Comparison of ENCODE assay signal across 12 cellular contexts in the genomic region with DNA sequence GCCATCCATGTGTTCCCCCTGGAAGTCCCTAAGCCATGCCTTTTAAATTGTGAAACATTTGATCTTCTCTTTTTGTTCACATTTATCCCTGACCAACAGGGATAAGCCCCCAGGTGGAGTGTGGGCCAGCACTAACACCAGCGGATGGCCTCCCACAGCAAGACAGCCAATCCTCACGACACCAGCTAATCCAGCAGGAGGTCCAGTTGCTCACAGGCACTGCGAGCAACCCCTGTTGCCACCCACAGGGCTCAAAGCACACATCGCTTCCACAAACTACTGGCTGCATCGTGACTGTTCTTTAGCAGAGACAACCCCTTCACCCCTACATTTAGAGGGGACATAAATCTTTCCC. TPM values are rescaled to one million over a fixed set of nuclear protein-coding genes. Genes with fewer than 3 reads are reported as not detected.
DNase-seq lines count a peak whose midpoint lies in the region; ATAC-seq, FAIRE-seq and TF ChIP-seq lines count a peak whose summit lies in the region.
"Had no signal": no experiment of that assay in that cellular context is flagged by ENCODE, and none has a peak within 500 bp of the region (broad histone marks: within the 10 kb centered on the region; RNA-seq: fewer than 3 reads in every experiment).

No MANE protein-coding gene starts in this region.

- WGBS in K562 (ENCODE audit: insufficient coverage, low coverage, missing lambda C conversion rate) = 88% methylated on average over 4 of the region's 5 CpGs

- H3F3A ChIP-seq in MM.1S (ENCODE audit: insufficient read depth, low read length) (no peaks in the 10 kb centered on the region), neural cell (ENCODE audit: insufficient read depth, low read length, poor library complexity, severe bottlenecking) (no peaks in the 10 kb centered on the region)

- H3K27ac ChIP-seq in MM.1S (ENCODE audit: low read length) (no peak overlapping the region), K562 (ENCODE audit: extremely low read depth, low read depth, low read length) (no peak overlapping the region), neural cell (ENCODE audit: low read length) (no peak overlapping the region), Peyer's patch (peak overlapping the region in 2 of 4 donors; percentile 96 to 97)

- no peaks in the 10 kb centered on the region for H3K27me3 ChIP-seq in GM06990 (replicated peaks; ENCODE audit: control insufficient read depth, insufficient read depth, low read length)
- no peaks in the 10 kb centered on the region for H3K27me3 ChIP-seq in MM.1S (replicated peaks; ENCODE audit: insufficient read depth, low read length)
- no peaks in the 10 kb centered on the region for H3K27me3 ChIP-seq in K562 (ENCODE audit: control insufficient read depth in 2 of 2, insufficient read depth in 2 of 2, low read length in 2 of 2)
- H3K27me3 ChIP-seq in neural cell (ENCODE audit: insufficient read depth, low read depth, low read length) = no peaks in the 10 kb centered on the region
- H3K27me3 ChIP-seq in Peyer's patch = no peaks in the 10 kb centered on the region

- H3K4me1 Mint-ChIP-seq in glutamatergic neuron (ENCODE audit: low read depth, unreplicated experiment) (peaks cover 21% of the 10 kb centered on the region), CD14-positive monocyte (peaks cover 36% of the 10 kb centered on the region)

- CTCF ChIA-PET in K562 (lab: Yijun Ruan, JAX; ENCODE audit: low intra/inter-chr PET ratio) = no interaction called here

- POLR2A ChIA-PET in K562 (lab: Yijun Ruan, JAX) = interaction anchor here (1.7 to 3.6 kb wide), 2 partner anchors 9 to 14 kb away, joined by 5 to 20 read pairs; no protein-coding TSS in a partner anchor

- H3K9ac ChIP-seq in MM.1S (ENCODE audit: low read length) (no peak overlapping the region), K562 (ENCODE audit: insufficient read depth in 1 of 2, low read depth in 2 of 2, low read length in 2 of 2) (peak overlapping the region in 1 of 2 experiments; percentile 61; a peak in 1 of 4 replicates), neural cell (ENCODE audit: low read length) (no peak overlapping the region)

- TF ChIP-seq EP300 in K562 (IDR thresholded peaks at IDR 0.05; ENCODE audit: low read length) = no peak
- TF ChIP-seq EP300 in neural cell (conservative IDR thresholded peaks at IDR 0.05; ENCODE audit: poor library complexity, severe bottlenecking) = no peak

- no peak for ATAC-seq in K562
- no peak for ATAC-seq in HG02840 (IDR thresholded peaks at IDR 0.05; ENCODE audit: low FRiP score, unreplicated experiment)

- H2AFZ ChIP-seq in MM.1S (ENCODE audit: low read length) (no peak overlapping the region), K562 (ENCODE audit: low read depth, low read length) (no peak overlapping the region), neural cell (ENCODE audit: low read depth, low read length) (no peak overlapping the region)

- BruUV-seq in K562 (replicated peaks; lab: Mats Ljungman, UMichigan) = TSS peak; percentile 38

- TF ChIP-seq CTCF in GM06990 (IDR thresholded peaks at IDR 0.05; ENCODE audit: insufficient read depth, low read length, poor library complexity, severe bottlenecking) (no peak), MM.1S (IDR thresholded peaks at IDR 0.05; ENCODE audit: low read length) (no peak), K562 (IDR thresholded peaks at IDR 0.05 in 2 of 3, conservative IDR thresholded peaks at IDR 0.05 in 1 of 3; ENCODE audit: insufficient read depth in 2 of 3, low read depth in 1 of 3, low read length in 3 of 3) (no peak), neural cell (IDR thresholded peaks at IDR 0.05; ENCODE audit: poor library complexity, severe bottlenecking) (no peak), glutamatergic neuron (IDR thresholded peaks at IDR 0.05; ENCODE audit: partially characterized antibody, unreplicated experiment) (no peak), Peyer's patch (IDR thresholded peaks at IDR 0.05) (no peak), CD14-positive monocyte (IDR thresholded peaks at IDR 0.05) (no peak)

- FAIRE-seq in K562 (lab: Jason Lieb, UNC) = no peak

- H3K9me2 ChIP-seq in MM.1S (replicated peaks; ENCODE audit: insufficient read depth, low read length) (no peaks in the 10 kb centered on the region), neural cell (ENCODE audit: insufficient read depth, low read length) (no peaks in the 10 kb centered on the region)

- H4K20me1 ChIP-seq in MM.1S (ENCODE audit: insufficient read depth, low read length) (no peaks in the 10 kb centered on the region), K562 (replicated peaks; ENCODE audit: control insufficient read depth, insufficient read depth, low read length) (no peaks in the 10 kb centered on the region; the same call in 1 of the 2 replicates), neural cell (ENCODE audit: insufficient read depth) (no peaks in the 10 kb centered on the region)

- in situ Hi-C loops in K562 (cut with MboI) = loop anchor here (10.0 to 25.0 kb wide), 2 partner anchors 345 to 718 kb away; no protein-coding TSS in a partner anchor

- H3K4me1 ChIP-seq in MM.1S (ENCODE audit: low read length) (peaks cover 16% of the 10 kb centered on the region; the same call in 1 of the 2 replicates), K562 (replicated peaks in 1 of 2; ENCODE audit: control insufficient read depth in 2 of 2, insufficient read depth in 2 of 2, low read length in 2 of 2) (peaks cover 18 to 31% of the 10 kb centered on the region in 2 experiments; a peak in 4 of 5 replicates), Peyer's patch (peaks cover 0 to 39% (median 11%) of the 10 kb centered on the region in 4 donors)

- intact Hi-C loops in K562 (cut with micrococcal nuclease) = loop anchor here (5.0 kb wide), 3 partner anchors 97 to 438 kb away; partner anchors contain the start of genes APOA5 and CEP164
- intact Hi-C loops in CD14-positive monocyte (cut with micrococcal nuclease) = loop anchor here (5.0 to 10.0 kb wide), 5 partner anchors 48 to 458 kb away; partner anchors contain the start of genes BUD13 (in 1 of the 2) and ZPR1 (in 1 of the 2)

- no peak for TF ChIP-seq POLR2A in K562 (conservative IDR thresholded peaks at IDR 0.05)
- TF ChIP-seq POLR2A in Peyer's patch (IDR thresholded peaks at IDR 0.05) = no peak

- H3K27me3 Mint-ChIP-seq in glutamatergic neuron (ENCODE audit: unreplicated experiment) = peaks cover 8% of the 10 kb centered on the region
- no peaks in the 10 kb centered on the region for H3K27me3 Mint-ChIP-seq in CD14-positive monocyte (ENCODE audit: low read depth in 3 of 3)

- H3K36me3 Mint-ChIP-seq in glutamatergic neuron (ENCODE audit: unreplicated experiment) (no peaks in the 10 kb centered on the region), CD14-positive monocyte (peaks cover 47 to 53% of the 10 kb centered on the region in 2 donors)

- H3K9me3 ChIP-seq in MM.1S (replicated peaks; ENCODE audit: insufficient read depth, low read length) (no peaks in the 10 kb centered on the region), K562 (replicated peaks; ENCODE audit: control insufficient read depth, insufficient read depth, low read depth, low read length) (no peaks in the 10 kb centered on the region), neural cell (ENCODE audit: low read length) (no peaks in the 10 kb centered on the region), Peyer's patch (no peaks in the 10 kb centered on the region)

- TF ChIP-seq RAD21 in K562 (CRISPR knock-in tag; conservative IDR thresholded peaks at IDR 0.05 in 1 of 2, IDR thresholded peaks at IDR 0.05 in 1 of 2) = no peak
- no peak for TF ChIP-seq RAD21 in neural cell (conservative IDR thresholded peaks at IDR 0.05)

- H3K4me2 ChIP-seq in MM.1S (ENCODE audit: low read depth, low read length) (peak overlapping the region; percentile 93; the same call in 1 of the 2 replicates), K562 (ENCODE audit: insufficient read depth, low read length) (no peak overlapping the region), neural cell (ENCODE audit: low read length) (no peak overlapping the region)

- H3K79me2 ChIP-seq in MM.1S (ENCODE audit: low read length) = peaks cover 32% of the 10 kb centered on the region
- H3K79me2 ChIP-seq in K562 (ENCODE audit: control insufficient read depth, insufficient read depth, low read length) = peaks cover 45% of the 10 kb centered on the region
- peaks cover 42% of the 10 kb centered on the region for H3K79me2 ChIP-seq in neural cell (replicated peaks; ENCODE audit: insufficient read depth, low read length)

- H3K4me3 Mint-ChIP-seq in glutamatergic neuron (ENCODE audit: unreplicated experiment) = no peak overlapping the region
- peak overlapping the region in 1 of 2 donors; percentile 37 for H3K4me3 Mint-ChIP-seq in CD14-positive monocyte

- H3K36me3 ChIP-seq in GM06990 (ENCODE audit: control insufficient read depth, insufficient read depth, low read length) = peaks cover 15% of the 10 kb centered on the region
- H3K36me3 ChIP-seq in MM.1S (replicated peaks; ENCODE audit: insufficient read depth, low read length) = peaks cover 3% of the 10 kb centered on the region; the same call in 1 of the 2 replicates
- H3K36me3 ChIP-seq in K562 (ENCODE audit: control insufficient read depth, insufficient read depth, low read length) = peaks cover 46% of the 10 kb centered on the region
- no peaks in the 10 kb centered on the region for H3K36me3 ChIP-seq in neural cell (ENCODE audit: insufficient read depth, low read length)
- H3K36me3 ChIP-seq in Peyer's patch = peaks cover 0 to 43% (median 0%) of the 10 kb centered on the region in 3 donors

- H3K27ac Mint-ChIP-seq in glutamatergic neuron (ENCODE audit: unreplicated experiment) (no peak overlapping the region), CD14-positive monocyte (peak overlapping the region in 1 of 7 donors; percentile 77)

- no peaks in the 10 kb centered on the region for H3K9me1 ChIP-seq in K562 (ENCODE audit: control insufficient read depth, insufficient read depth, low read length)

- H3K9me3 Mint-ChIP-seq in glutamatergic neuron (ENCODE audit: unreplicated experiment) (peaks cover 7% of the 10 kb centered on the region), CD14-positive monocyte (no peaks in the 10 kb centered on the region)

- DNase-seq in GM06990 (ENCODE audit: extremely low read depth, insufficient read length) (no peak), MM.1S (no peak), K562 (ENCODE audit: extremely low read depth in 1 of 4, low spot score in 3 of 4) (no peak), glutamatergic neuron (no peak), Peyer's patch (no peak), CD14-positive monocyte (ENCODE audit: low spot score) (no peak)
- DNase-seq: DMS 273 treated with DMSO at 0.1 percent for 48 hours, kidney glomerular epithelial cell, NCI-H1048, NCI-H510A had no signal

- peak overlapping the region; percentile 92 for H3K4me3 ChIP-seq in GM06990 (replicated peaks; ENCODE audit: low read depth, low read length)
- H3K4me3 ChIP-seq in MM.1S (ENCODE audit: low read length) = no peak overlapping the region
- no peak overlapping the region for H3K4me3 ChIP-seq in K562
- H3K4me3 ChIP-seq in neural cell (ENCODE audit: low read length) = peak overlapping the region; percentile 95
- H3K4me3 ChIP-seq in Peyer's patch = peak overlapping the region in 1 of 4 donors; percentile 97

RNA-seq across cellular contexts. Expression of gene PCSK7, which starts 2.0 kb away (rescaled TPM):
- 109 and 170 TPM in 2 replicates for total RNA-seq in K562 (2011; cell fraction: chromatin; rRNA removed; ENCODE audit: low replicate concordance)
- 70.1 and 82.7 TPM in 2 replicates for total RNA-seq in K562 (2011; cell fraction: nucleolus; rRNA removed)
- 95.3 and 149 TPM in 2 replicates for total RNA-seq in K562 (2011; cell fraction: nucleoplasm; rRNA removed)
- total RNA-seq in K562 (2014; rRNA removed) (15.2 and 20.8 TPM in 2 replicates), K562 (2014; rRNA removed; fragmentation: Illumina TruSeq; extraction: Trizol) (15.2 and 15.6 TPM in 2 replicates), K562 (2015; rRNA removed; fragmentation: Illumina TruSeq; extraction: Trizol) (16.7 and 18.2 TPM in 2 replicates), K562 (2021) (29.2 and 30.4 TPM in 2 replicates), glutamatergic neuron (ENCODE audit: unreplicated experiment) (109 TPM), Peyer's patch (100 to 1,000 TPM; 136 to 244 (median 171) TPM)
- polyA plus RNA-seq in K562 (2011; rRNA removed) (14.9 and 15.6 TPM in 2 replicates), K562 (2014; fragmentation: Illumina TruSeq; extraction: Trizol) (19.9 and 22.1 TPM in 2 replicates), K562 (2014; fragmentation: Nextera tagmentation; extraction: Ambion mirVana) (1 to 10 TPM; 3.1 to 3.9 TPM), K562 (2014; rRNA removed) (25.3 and 27.7 TPM in 2 replicates), neural cell (44.4 and 61.4 TPM in 2 replicates), CD14-positive monocyte (1 to 10 TPM; 6.1 to 9.5 TPM)
- 12.6 and 18.1 TPM in 2 replicates for polyA plus RNA-seq in K562 (2011; cell fraction: cytosol; rRNA removed)
- polyA plus RNA-seq in K562 (2011; cell fraction: nucleus; rRNA removed) = 52.6 and 75.4 TPM in 2 replicates
- 14.7 and 15.3 TPM in 2 replicates for polyA plus RNA-seq in K562 (2012)
- polyA minus RNA-seq in K562 (2011; rRNA and poly(A)+ RNA removed) = 14.8 and 19.1 TPM in 2 replicates
- polyA minus RNA-seq in K562 (2011; cell fraction: cytosol; rRNA and poly(A)+ RNA removed) = 10.0 and 10.3 TPM in 2 replicates
- 21.3 and 21.8 TPM in 2 replicates for polyA minus RNA-seq in K562 (2011; cell fraction: nucleus; rRNA and poly(A)+ RNA removed)
- 43.1 and 45.8 TPM in 2 replicates for polyA minus RNA-seq in neural cell

RNA-seq across cellular contexts. Expression of gene RNF214, which starts 2.6 kb away (rescaled TPM):
- total RNA-seq in K562 (2011; cell fraction: chromatin; rRNA removed; ENCODE audit: low replicate concordance) = 50.5 and 69.2 TPM in 2 replicates
- total RNA-seq in K562 (2011; cell fraction: nucleolus; rRNA removed) = 27.5 and 29.7 TPM in 2 replicates
- 50.4 and 53.5 TPM in 2 replicates for total RNA-seq in K562 (2011; cell fraction: nucleoplasm; rRNA removed)
- total RNA-seq in K562 (2014; rRNA removed) (6.6 and 10.1 TPM in 2 replicates), K562 (2014; rRNA removed; fragmentation: Illumina TruSeq; extraction: Trizol) (11.9 and 13.5 TPM in 2 replicates), K562 (2015; rRNA removed; fragmentation: Illumina TruSeq; extraction: Trizol) (9.5 and 10.2 TPM in 2 replicates), K562 (2021) (22.3 and 24.8 TPM in 2 replicates), glutamatergic neuron (ENCODE audit: unreplicated experiment) (43.0 TPM), Peyer's patch (10 to 100 TPM; 10.2 to 32.2 (median 13.4) TPM)
- polyA plus RNA-seq in K562 (2011; rRNA removed) (12.6 and 18.0 TPM in 2 replicates), K562 (2014; fragmentation: Illumina TruSeq; extraction: Trizol) (20.2 and 22.7 TPM in 2 replicates), K562 (2014; fragmentation: Nextera tagmentation; extraction: Ambion mirVana) (1 to 10 TPM; 6.6 to 7.4 TPM), K562 (2014; rRNA removed) (11.6 and 12.1 TPM in 2 replicates), neural cell (6.7 and 7.6 TPM in 2 replicates), CD14-positive monocyte (1 to 10 TPM; 6.4 to 7.8 TPM)
- 12.9 and 16.7 TPM in 2 replicates for polyA plus RNA-seq in K562 (2011; cell fraction: cytosol; rRNA removed)
- polyA plus RNA-seq in K562 (2011; cell fraction: nucleus; rRNA removed) = 28.9 and 44.6 TPM in 2 replicates
- polyA plus RNA-seq in K562 (2012) = 12.9 and 16.1 TPM in 2 replicates
- polyA minus RNA-seq in K562 (2011; rRNA and poly(A)+ RNA removed) = 22.6 and 29.9 TPM in 2 replicates
- polyA minus RNA-seq in K562 (2011; cell fraction: cytosol; rRNA and poly(A)+ RNA removed) = 14.1 and 26.8 TPM in 2 replicates
- 17.6 and 23.9 TPM in 2 replicates for polyA minus RNA-seq in K562 (2011; cell fraction: nucleus; rRNA and poly(A)+ RNA removed)
- 22.9 and 26.6 TPM in 2 replicates for polyA minus RNA-seq in neural cell

RNA-seq across cellular contexts. Expression of gene TAGLN, which starts 30.7 kb away (rescaled TPM):
- total RNA-seq in K562 (2011; cell fraction: chromatin; rRNA removed; ENCODE audit: low replicate concordance) = 19.3 and 31.5 TPM in 2 replicates
- total RNA-seq in K562 (2011; cell fraction: nucleolus; rRNA removed) = 15.1 and 17.0 TPM in 2 replicates
- total RNA-seq in K562 (2011; cell fraction: nucleoplasm; rRNA removed) = 12.9 and 14.2 TPM in 2 replicates
- total RNA-seq in K562 (2014; rRNA removed) (0.95 and 1.3 TPM in 2 replicates), K562 (2014; rRNA removed; fragmentation: Illumina TruSeq; extraction: Trizol) (1.1 and 1.4 TPM in 2 replicates), K562 (2015; rRNA removed; fragmentation: Illumina TruSeq; extraction: Trizol) (0.87 and 1.2 TPM in 2 replicates), K562 (2021) (3.5 and 3.6 TPM in 2 replicates), glutamatergic neuron (ENCODE audit: unreplicated experiment) (6.1 TPM), Peyer's patch (100 to 1,000 TPM; 110 to 361 (median 254) TPM)
- polyA plus RNA-seq in K562 (2011; rRNA removed) (3.0 and 3.1 TPM in 2 replicates), K562 (2014; fragmentation: Illumina TruSeq; extraction: Trizol) (2.4 and 2.8 TPM in 2 replicates), K562 (2014; fragmentation: Nextera tagmentation; extraction: Ambion mirVana) (under 1 TPM; 0.21 to 0.56 TPM), K562 (2014; rRNA removed) (3.2 and 4.9 TPM in 2 replicates), neural cell (15.7 and 22.9 TPM in 2 replicates), CD14-positive monocyte (1 to 10 TPM; 3.6 to 4.0 TPM)
- 1.3 and 1.4 TPM in 2 replicates for polyA plus RNA-seq in K562 (2011; cell fraction: cytosol; rRNA removed)
- polyA plus RNA-seq in K562 (2011; cell fraction: nucleus; rRNA removed) = 22.1 and 23.9 TPM in 2 replicates
- polyA plus RNA-seq in K562 (2012) = 2.5 and 5.8 TPM in 2 replicates
- polyA minus RNA-seq in K562 (2011; rRNA and poly(A)+ RNA removed) = 1.7 and 2.7 TPM in 2 replicates
- polyA minus RNA-seq in K562 (2011; cell fraction: cytosol; rRNA and poly(A)+ RNA removed) = 2.0 TPM in 1 of 2 replicates, not detected in the other
- polyA minus RNA-seq in K562 (2011; cell fraction: nucleus; rRNA and poly(A)+ RNA removed) = 3.2 and 3.3 TPM in 2 replicates
- 6.3 and 6.4 TPM in 2 replicates for polyA minus RNA-seq in neural cell

RNA-seq across cellular contexts. Expression of gene SIDT2, which starts 51.4 kb away (rescaled TPM):
- total RNA-seq in K562 (2011; cell fraction: chromatin; rRNA removed; ENCODE audit: low replicate concordance) = 140 and 344 TPM in 2 replicates
- 167 and 174 TPM in 2 replicates for total RNA-seq in K562 (2011; cell fraction: nucleolus; rRNA removed)
- 143 and 150 TPM in 2 replicates for total RNA-seq in K562 (2011; cell fraction: nucleoplasm; rRNA removed)
- total RNA-seq in K562 (2014; rRNA removed) (5.9 and 7.1 TPM in 2 replicates), K562 (2014; rRNA removed; fragmentation: Illumina TruSeq; extraction: Trizol) (4.4 and 6.5 TPM in 2 replicates), K562 (2015; rRNA removed; fragmentation: Illumina TruSeq; extraction: Trizol) (6.1 and 7.0 TPM in 2 replicates), K562 (2021) (17.7 and 20.2 TPM in 2 replicates), glutamatergic neuron (ENCODE audit: unreplicated experiment) (23.6 TPM), Peyer's patch (100 to 1,000 TPM in 3 of 4 donors, 10 to 100 TPM in 1; 69.3 to 201 (median 162) TPM)
- polyA plus RNA-seq in K562 (2011; rRNA removed) (11.5 and 21.7 TPM in 2 replicates), K562 (2014; fragmentation: Illumina TruSeq; extraction: Trizol) (14.4 and 15.6 TPM in 2 replicates), K562 (2014; fragmentation: Nextera tagmentation; extraction: Ambion mirVana) (1 to 10 TPM; 2.4 to 3.6 TPM), K562 (2014; rRNA removed) (14.1 and 22.2 TPM in 2 replicates), neural cell (11.1 and 11.8 TPM in 2 replicates), CD14-positive monocyte (10 to 100 TPM; 21.8 to 41.8 TPM)
- polyA plus RNA-seq in K562 (2011; cell fraction: cytosol; rRNA removed) = 11.6 and 15.7 TPM in 2 replicates
- polyA plus RNA-seq in K562 (2011; cell fraction: nucleus; rRNA removed) = 117 and 144 TPM in 2 replicates
- 15.7 and 22.6 TPM in 2 replicates for polyA plus RNA-seq in K562 (2012)
- polyA minus RNA-seq in K562 (2011; rRNA and poly(A)+ RNA removed) = 16.3 and 17.1 TPM in 2 replicates
- polyA minus RNA-seq in K562 (2011; cell fraction: cytosol; rRNA and poly(A)+ RNA removed) = 14.1 and 17.0 TPM in 2 replicates
- polyA minus RNA-seq in K562 (2011; cell fraction: nucleus; rRNA and poly(A)+ RNA removed) = 32.9 and 48.4 TPM in 2 replicates
- polyA minus RNA-seq in neural cell = 19.9 and 29.2 TPM in 2 replicates

Comparison
In these comparisons a context has a peak if more than half of its experiments do, and no peak if none do; other contexts are left out.
1. H3K4me3 ChIP-seq: peak in GM06990 (single experiment) and neural cell (single experiment); none in MM.1S (single experiment) and K562 (single experiment).